Comparison of ENCODE assay signal across 29 cellular contexts in genomic region chr15:84904409-84904808, GRCh38. TPM values are rescaled to one million over a fixed set of nuclear protein-coding genes. Genes with fewer than 3 reads are reported as not detected.
DNase-seq lines count a peak whose midpoint lies in the region; ATAC-seq, FAIRE-seq and TF ChIP-seq lines count a peak whose summit lies in the region.
"Had no signal": no experiment of that assay in that cellular context is flagged by ENCODE, and none has a peak within 500 bp of the region (broad histone marks: within the 10 kb centered on the region; RNA-seq: fewer than 3 reads in every experiment).

No MANE protein-coding gene starts in this region.

- no peak overlapping the region for H3K4me2 ChIP-seq in astrocyte (ENCODE audit: low read length)
- H3K4me2 ChIP-seq in smooth muscle cell, result no peak overlapping the region
- H3K4me2 ChIP-seq: GM23338 had no signal

- H3K4me1 ChIP-seq in astrocyte (ENCODE audit: insufficient read depth, low read length) (no peaks in the 10 kb centered on the region), heart left ventricle (peaks cover 3 to 40% (median 18%) of the 10 kb centered on the region in 12 donors), smooth muscle cell (ENCODE audit: low read depth) (peaks cover 6% of the 10 kb centered on the region)

- H3K36me3 ChIP-seq in astrocyte (ENCODE audit: insufficient read depth, low read length) (no peaks in the 10 kb centered on the region), heart left ventricle (no peaks in the 10 kb centered on the region), smooth muscle cell (ENCODE audit: low read depth) (no peaks in the 10 kb centered on the region)

- TF ChIP-seq POLR2A in heart left ventricle (IDR thresholded peaks at IDR 0.05), result no peak

- WGBS in heart left ventricle, 4 donors, result 12 to 30% (median 21%) methylated on average over 2 of the region's 2 CpGs
- 67% methylated on average over 2 of the region's 2 CpGs for WGBS in smooth muscle cell (ENCODE audit: low lambda C conversion rate)

- H3K4me3 ChIP-seq in astrocyte (ENCODE audit: insufficient read depth, low read depth, low read length) (no peak overlapping the region), heart left ventricle (no peak overlapping the region), smooth muscle cell (no peak overlapping the region)
- H3K4me3 ChIP-seq: GM23338 had no signal

- FAIRE-seq in astrocyte (lab: Jason Lieb, UNC), result no peak
- FAIRE-seq: urothelium cell line had no signal

- H3K27ac Mint-ChIP-seq in astrocyte (ENCODE audit: unreplicated experiment), result no peak overlapping the region
- peak overlapping the region; percentile 43 for H3K27ac Mint-ChIP-seq in neural crest cell (ENCODE audit: unreplicated experiment)
- H3K27ac Mint-ChIP-seq: activated CD4-positive, alpha-beta memory T cell treated with anti-CD3 and anti-CD28 coated beads, Interleukin-2, amount 10 ng/mL, durations not matched to agents 7 days and 5 days; activated naive CD8-positive, alpha-beta T cell treated with anti-CD3 and anti-CD28 coated beads for 36 hours; CD14-positive monocyte; GM23338; stimulated activated memory B cell treated with anti-CD40 and anti-IgM and Interleukin-4, amounts not matched to agents 10 μg/mL and 1 μg/mL and 100 μg/mL, for 72 hours had no signal

- H3K27ac ChIP-seq in astrocyte (ENCODE audit: low read depth, low read length) (no peak overlapping the region), heart left ventricle (peak overlapping the region; percentile 31 to 85 (median 75)), smooth muscle cell (ENCODE audit: low read depth) (peak overlapping the region; percentile 42)

- H3F3A ChIP-seq in smooth muscle cell (ENCODE audit: low read depth), result no peaks in the 10 kb centered on the region

- H3K9ac ChIP-seq in astrocyte (ENCODE audit: low read length), result no peak overlapping the region
- H3K9ac ChIP-seq in smooth muscle cell (ENCODE audit: low read depth), result no peak overlapping the region

- H3K4me1 Mint-ChIP-seq in astrocyte (ENCODE audit: low read depth, unreplicated experiment) (peaks cover 2% of the 10 kb centered on the region), neural crest cell (peaks cover 5% of the 10 kb centered on the region)
- H3K4me1 Mint-ChIP-seq: activated CD4-positive, alpha-beta memory T cell treated with anti-CD3 and anti-CD28 coated beads, Interleukin-2, amount 10 ng/mL, durations not matched to agents 7 days and 5 days; activated naive CD8-positive, alpha-beta T cell treated with anti-CD3 and anti-CD28 coated beads for 36 hours; CD14-positive monocyte had no signal

- DNase-seq in astrocyte (ENCODE audit: low read depth) (peak; percentile 19), heart left ventricle (peak in 1 of 5 donors; percentile 62), neural crest cell (ENCODE audit: low read depth, low spot score) (no peak), smooth muscle cell (lab: John Stamatoyannopoulos, UW; ENCODE audit: unreplicated experiment) (no peak), NCI-H345 treated with DMSO at 0.1 percent for 48 hours (lab: John Stamatoyannopoulos, UW; ENCODE audit: unreplicated experiment) (no peak), COLO668 (lab: John Stamatoyannopoulos, UW; ENCODE audit: unreplicated experiment) (no peak), AG08396 (ENCODE audit: low spot score) (no peak)
- DNase-seq: activated CD4-positive, alpha-beta memory T cell treated with anti-CD3 and anti-CD28 coated beads, Interleukin-2, amount 10 ng/mL, durations not matched to agents 7 days and 5 days; activated CD4-positive, CD25-positive, alpha-beta regulatory T cell treated with anti-CD3 and anti-CD28 coated beads, Interleukin-2, amount 50 U/mL, for 72 hours; activated naive CD8-positive, alpha-beta T cell treated with anti-CD3 and anti-CD28 coated beads for 36 hours; Calu3; cerebellar nuclear complex; DND-41; head of caudate nucleus; NCI-H1417; NCI-H2081; NCI-H345; NCI-H748 treated with DMSO at 0.1 percent for 48 hours; occipital lobe; retina; stimulated activated CD4-positive, alpha-beta T cell treated with anti-CD3 and anti-CD28 coated beads, Interleukin-4, amount 100 ng/mL, for 4 hours; T-helper 1 cell had no signal

- no peak for TF ChIP-seq CTCF in astrocyte (IDR thresholded peaks at IDR 0.05; ENCODE audit: insufficient read depth, low read depth, low read length)
- TF ChIP-seq CTCF in heart left ventricle (IDR thresholded peaks at IDR 0.05), result no peak
- TF ChIP-seq CTCF in neural crest cell (conservative IDR thresholded peaks at IDR 0.05), result no peak
- no peak for TF ChIP-seq CTCF in smooth muscle cell (IDR thresholded peaks at IDR 0.05; ENCODE audit: borderline replicate concordance, insufficient read depth, poor library complexity, severe bottlenecking)

- no peak overlapping the region for H2AFZ ChIP-seq in astrocyte (ENCODE audit: low read depth, low read length)
- peak overlapping the region; percentile 81 for H2AFZ ChIP-seq in smooth muscle cell (ENCODE audit: low read depth)
- H2AFZ ChIP-seq: GM23338 had no signal

- H4K20me1 ChIP-seq in astrocyte (ENCODE audit: insufficient read depth, low read length) (no peaks in the 10 kb centered on the region), smooth muscle cell (ENCODE audit: low read depth) (no peaks in the 10 kb centered on the region)

- H3K9me3 Mint-ChIP-seq in astrocyte (ENCODE audit: unreplicated experiment), result peaks cover 3% of the 10 kb centered on the region
- no peaks in the 10 kb centered on the region for H3K9me3 Mint-ChIP-seq in neural crest cell
- H3K9me3 Mint-ChIP-seq: activated CD4-positive, alpha-beta memory T cell treated with anti-CD3 and anti-CD28 coated beads, Interleukin-2, amount 10 ng/mL, durations not matched to agents 7 days and 5 days; activated naive CD8-positive, alpha-beta T cell treated with anti-CD3 and anti-CD28 coated beads for 36 hours; GM23338 had no signal

- peak; percentile 74 to 86 (median 84) for ATAC-seq in heart left ventricle
- no peak for ATAC-seq in GM21717 (IDR thresholded peaks at IDR 0.05; ENCODE audit: unreplicated experiment)
- ATAC-seq: GM23338 had no signal

- no peak overlapping the region for H3K4me3 Mint-ChIP-seq in astrocyte (ENCODE audit: unreplicated experiment)
- H3K4me3 Mint-ChIP-seq in neural crest cell, result no peak overlapping the region
- H3K4me3 Mint-ChIP-seq: activated CD4-positive, alpha-beta memory T cell treated with anti-CD3 and anti-CD28 coated beads, Interleukin-2, amount 10 ng/mL, durations not matched to agents 7 days and 5 days; activated naive CD8-positive, alpha-beta T cell treated with anti-CD3 and anti-CD28 coated beads for 36 hours; CD14-positive monocyte; GM23338; stimulated activated memory B cell treated with anti-CD40 and anti-IgM and Interleukin-4, amounts not matched to agents 10 μg/mL and 1 μg/mL and 100 μg/mL, for 72 hours had no signal

- no peaks in the 10 kb centered on the region for H3K9me3 ChIP-seq in astrocyte (ENCODE audit: insufficient read depth, low read depth, low read length)
- peaks cover 0 to 6% (median 0%) of the 10 kb centered on the region in 12 donors for H3K9me3 ChIP-seq in heart left ventricle
- H3K9me3 ChIP-seq in smooth muscle cell (replicated peaks; ENCODE audit: low read depth), result no peaks in the 10 kb centered on the region

- intact Hi-C loops in heart left ventricle (cut with DNase I), result no loop called here

- H3K27me3 ChIP-seq in astrocyte (ENCODE audit: insufficient read depth, low read length) (no peaks in the 10 kb centered on the region), heart left ventricle (no peaks in the 10 kb centered on the region), smooth muscle cell (ENCODE audit: low read depth) (no peaks in the 10 kb centered on the region)

- H3K79me2 ChIP-seq in astrocyte (ENCODE audit: insufficient read depth, low read length), result no peaks in the 10 kb centered on the region
- H3K79me2 ChIP-seq in smooth muscle cell (ENCODE audit: low read depth), result no peaks in the 10 kb centered on the region

- peaks cover 6% of the 10 kb centered on the region for H3K27me3 Mint-ChIP-seq in astrocyte (ENCODE audit: low read depth, unreplicated experiment)
- H3K27me3 Mint-ChIP-seq in neural crest cell (ENCODE audit: low read depth), result peaks cover 3% of the 10 kb centered on the region
- H3K27me3 Mint-ChIP-seq: activated naive CD8-positive, alpha-beta T cell treated with anti-CD3 and anti-CD28 coated beads for 36 hours had no signal

- H3K36me3 Mint-ChIP-seq in astrocyte (ENCODE audit: low read depth, unreplicated experiment) (no peaks in the 10 kb centered on the region), neural crest cell (ENCODE audit: low read depth) (no peaks in the 10 kb centered on the region)
- H3K36me3 Mint-ChIP-seq: activated naive CD8-positive, alpha-beta T cell treated with anti-CD3 and anti-CD28 coated beads for 36 hours; CD14-positive monocyte; stimulated activated memory B cell treated with anti-CD40 and anti-IgM and Interleukin-4, amounts not matched to agents 10 μg/mL and 1 μg/mL and 100 μg/mL, for 72 hours had no signal

RNA-seq across cellular contexts. Expression of gene SLC28A1, which starts 19.9 kb away (rescaled TPM):
- not detected in 2 replicates for total RNA-seq in astrocyte
- 1 to 10 TPM in 3 of 9 donors, under 1 TPM in 5, not detected in 1; 0.14 to 2.9 (median 0.74) TPM for total RNA-seq in heart left ventricle
- 1 to 10 TPM in 1 of 2 donors, under 1 TPM in 1; 0.17 to 1.9 TPM for polyA plus RNA-seq in heart left ventricle
- not detected in 2 replicates for total RNA-seq in neural crest cell
- total RNA-seq in smooth muscle cell, result not detected in 2 replicates
- 0.09 and 0.63 TPM in 2 replicates for polyA plus RNA-seq in smooth muscle cell
- total RNA-seq: activated CD4-positive, alpha-beta memory T cell treated with anti-CD3 and anti-CD28 coated beads, Interleukin-2, amount 10 ng/mL, durations not matched to agents 7 days and 5 days; activated naive CD8-positive, alpha-beta T cell treated with anti-CD3 and anti-CD28 coated beads for 36 hours; GM23338; occipital lobe; RPMI7951; SK-MEL-5 had no signal
- polyA plus RNA-seq: CD14-positive monocyte, GM23338 had no signal
